ENCODE assay signal across 19 cellular contexts in genomic region chr3:23052230-23053019, GRCh38.
DNase-seq lines count a peak whose midpoint lies in the region; ATAC-seq, FAIRE-seq and TF ChIP-seq lines count a peak whose summit lies in the region.
"Had no signal": no experiment of that assay in that cellular context is flagged by ENCODE, and none has a peak within 500 bp of the region (broad histone marks: within the 10 kb centered on the region; RNA-seq: fewer than 3 reads in every experiment).

No MANE protein-coding gene starts in this region.

- no peak for TF ChIP-seq RAD21 in HepG2 (CRISPR knock-in tag; IDR thresholded peaks at IDR 0.05)

- H3K9me3 Mint-ChIP-seq in WTC11 = peaks cover 27% of the 10 kb centered on the region
- peaks cover 2% of the 10 kb centered on the region for H3K9me3 Mint-ChIP-seq in CD8-positive, alpha-beta T cell

- H3K27ac Mint-ChIP-seq in WTC11 = no peak overlapping the region
- H3K27ac Mint-ChIP-seq in CD8-positive, alpha-beta T cell = no peak overlapping the region
- H3K27ac Mint-ChIP-seq: activated B cell treated with CpG ODN at 0.5 μM for 24 hours, nephron had no signal

- no peaks in the 10 kb centered on the region for H3K9me3 ChIP-seq in HepG2 (ENCODE audit: low read length)
- H3K9me3 ChIP-seq in Peyer's patch = no peaks in the 10 kb centered on the region
- no peaks in the 10 kb centered on the region for H3K9me3 ChIP-seq in CD8-positive, alpha-beta T cell (ENCODE audit: low read length)
- H3K9me3 ChIP-seq: thoracic aorta had no signal

- no peak overlapping the region for H3K4me3 Mint-ChIP-seq in WTC11
- no peak overlapping the region for H3K4me3 Mint-ChIP-seq in CD8-positive, alpha-beta T cell
- H3K4me3 Mint-ChIP-seq: activated B cell treated with CpG ODN at 0.5 μM for 24 hours, nephron had no signal

- DNase-seq in AG08395 (ENCODE audit: low spot score) (peak; percentile 8), HEK293T (ENCODE audit: extremely low spot score) (peak; percentile 23), WTC11 (ENCODE audit: low spot score) (peak; percentile 60), HepG2 (ENCODE audit: low spot score) (no peak), NOMO-1 treated with DMSO at 0.1 percent for 48 hours (lab: John Stamatoyannopoulos, UW; ENCODE audit: unreplicated experiment) (no peak), NOMO-1 treated with dmso at 0.1 percent for 144 hours (lab: John Stamatoyannopoulos, UW; ENCODE audit: unreplicated experiment) (no peak), Peyer's patch (no peak)
- no peak for DNase-seq in CD8-positive, alpha-beta T cell
- DNase-seq: activated B cell treated with CpG ODN at 0.5 μM for 24 hours; activated naive CD4-positive, alpha-beta T cell; AML-193; DMS 273 treated with DMSO at 0.1 percent for 48 hours; effector CD8-positive, alpha-beta T cell; KBM-7; NCI-H1436; NCI-H510A had no signal

- H3K27me3 ChIP-seq in HepG2 (ENCODE audit: control insufficient read depth in 1 of 2, insufficient read depth in 2 of 2, low read length in 2 of 2) = no peaks in the 10 kb centered on the region
- H3K27me3 ChIP-seq in Peyer's patch = no peaks in the 10 kb centered on the region
- no peaks in the 10 kb centered on the region for H3K27me3 ChIP-seq in CD8-positive, alpha-beta T cell (ENCODE audit: insufficient read depth, low read length)
- H3K27me3 ChIP-seq: right atrium auricular region had no signal

- no peaks in the 10 kb centered on the region for H4K20me1 ChIP-seq in HepG2 (ENCODE audit: insufficient read depth, low read length)

- no TSS peak for BruUV-seq in HepG2 (replicated peaks; lab: Mats Ljungman, UMichigan)

- peaks cover 5% of the 10 kb centered on the region for H3K36me3 Mint-ChIP-seq in WTC11
- H3K36me3 Mint-ChIP-seq in CD8-positive, alpha-beta T cell = no peaks in the 10 kb centered on the region

- CTCF ChIA-PET in HEK293T (lab: Yijun Ruan, JAX) (no interaction called here), WTC11 (lab: Charles Lee) (interaction anchor here (0.5 kb wide), 1 partner anchor 61 kb away, joined by 5 read pairs; no protein-coding TSS in a partner anchor), HepG2 (lab: Yijun Ruan, JAX; ENCODE audit: low intra/inter-chr PET ratio, low total read pairs) (no interaction called here)
- CTCF ChIA-PET in CD8-positive, alpha-beta T cell (lab: Charles Lee) = no interaction called here

- no peak for TF ChIP-seq POLR2A in HepG2 (IDR thresholded peaks at IDR 0.05; ENCODE audit: insufficient read depth in 1 of 2, low read depth in 2 of 2, low read length in 2 of 2)
- no peak for TF ChIP-seq POLR2A in Peyer's patch (IDR thresholded peaks at IDR 0.05)

- no peak for FAIRE-seq in HepG2 (lab: Jason Lieb, UNC)

- no peak overlapping the region for H2AFZ ChIP-seq in HepG2 (ENCODE audit: low read length)

- no peak overlapping the region for H3K4me2 ChIP-seq in HepG2 (ENCODE audit: low read depth, low read length)

- H3K4me1 Mint-ChIP-seq in WTC11 = peaks cover 2% of the 10 kb centered on the region; the same call in 1 of the 2 replicates
- H3K4me1 Mint-ChIP-seq in CD8-positive, alpha-beta T cell (ENCODE audit: low read depth) = peaks cover 19% of the 10 kb centered on the region
- H3K4me1 Mint-ChIP-seq: nephron had no signal

- no peaks in the 10 kb centered on the region for H3K27me3 Mint-ChIP-seq in WTC11 (ENCODE audit: low read depth)
- H3K27me3 Mint-ChIP-seq in CD8-positive, alpha-beta T cell (ENCODE audit: low read depth) = no peaks in the 10 kb centered on the region
- H3K27me3 Mint-ChIP-seq: activated B cell treated with CpG ODN at 0.5 μM for 24 hours had no signal

- H3K4me3 ChIP-seq in HepG2 (replicated peaks in 1 of 3; ENCODE audit: insufficient read depth in 1 of 3, low read depth in 2 of 3, low read length in 3 of 3) (no peak overlapping the region), Peyer's patch (no peak overlapping the region)
- no peak overlapping the region for H3K4me3 ChIP-seq in CD8-positive, alpha-beta T cell (ENCODE audit: low read depth, low read length)
- H3K4me3 ChIP-seq: right atrium auricular region, thoracic aorta had no signal

- POLR2A ChIA-PET in HEK293T (lab: Yijun Ruan, JAX) = no interaction called here
- POLR2A ChIA-PET in WTC11 (lab: Charles Lee) = no interaction called here
- POLR2A ChIA-PET in HepG2 (lab: Yijun Ruan, JAX) = no interaction called here
- POLR2A ChIA-PET in CD8-positive, alpha-beta T cell (lab: Charles Lee) = interaction anchor here (1.2 kb wide), 1 partner anchor 10 kb away, joined by 4 read pairs; no protein-coding TSS in a partner anchor

- TF ChIP-seq EP300 in HepG2 (IDR thresholded peaks at IDR 0.05; ENCODE audit: low read depth in 2 of 2, low read length in 2 of 2) (no peak), HepG2 (CRISPR knock-in tag; IDR thresholded peaks at IDR 0.05; ENCODE audit: borderline replicate concordance) (no peak)

- H3K36me3 ChIP-seq in HepG2 (replicated peaks in 1 of 2; ENCODE audit: control insufficient read depth in 1 of 2, insufficient read depth in 2 of 2, low read length in 2 of 2) (no peaks in the 10 kb centered on the region), Peyer's patch (no peaks in the 10 kb centered on the region)
- no peaks in the 10 kb centered on the region for H3K36me3 ChIP-seq in CD8-positive, alpha-beta T cell (ENCODE audit: insufficient read depth, low read length)
- H3K36me3 ChIP-seq: right atrium auricular region, thoracic aorta had no signal

- no peaks in the 10 kb centered on the region for H3K4me1 ChIP-seq in HepG2 (ENCODE audit: insufficient read depth, low read length)
- H3K4me1 ChIP-seq in Peyer's patch = no peaks in the 10 kb centered on the region
- H3K4me1 ChIP-seq in CD8-positive, alpha-beta T cell (ENCODE audit: insufficient read depth, low read length) = peaks cover 7% of the 10 kb centered on the region
- H3K4me1 ChIP-seq: right atrium auricular region had no signal

- peak; percentile 100 for ATAC-seq in WTC11
- ATAC-seq in HepG2 = peak; percentile 95
- no peak for ATAC-seq in CD8-positive, alpha-beta T cell

- WGBS in HepG2 (ENCODE audit: low lambda C conversion rate) = 13% methylated on average over 9 of the region's 9 CpGs

- H3K27ac ChIP-seq in HepG2 (ENCODE audit: extremely low read length, insufficient read depth, low read length) (no peak overlapping the region), Peyer's patch (no peak overlapping the region)
- H3K27ac ChIP-seq in CD8-positive, alpha-beta T cell (ENCODE audit: low read depth, low read length) = no peak overlapping the region
- H3K27ac ChIP-seq: right atrium auricular region, thoracic aorta had no signal

- intact Hi-C loops in HepG2 (cut with micrococcal nuclease; ENCODE audit: unreplicated experiment) = no loop called here
- intact Hi-C loops in CD8-positive, alpha-beta T cell (cut with DNase I, micrococcal nuclease) = no loop called here

- no peaks in the 10 kb centered on the region for H3K79me2 ChIP-seq in HepG2 (ENCODE audit: insufficient read depth, low read length)

- in situ Hi-C loops in HepG2 (cut with HindIII; ENCODE audit: extremely low pct_ligation_motif_present, low pct_unique_long_range_greater_than_20kb) = no loop called here

- no peak for TF ChIP-seq CTCF in WTC11 (IDR thresholded peaks at IDR 0.05)
- TF ChIP-seq CTCF in HepG2 (CRISPR knock-in tag; IDR thresholded peaks at IDR 0.05) = no peak
- no peak for TF ChIP-seq CTCF in Peyer's patch (IDR thresholded peaks at IDR 0.05)
- TF ChIP-seq CTCF in CD8-positive, alpha-beta T cell (IDR thresholded peaks at IDR 0.05) = no peak

- no peak overlapping the region for H3K9ac ChIP-seq in HepG2 (ENCODE audit: insufficient read depth, low read depth, low read length)

TF ChIP-seq in HEK293T, 16 proteins besides CTCF, POLR2A, EP300 and RAD21 (continues in another document):
- TF ChIP-seq FOXA1 (IDR thresholded peaks at IDR 0.05) (no peak), FOXK2 (IDR thresholded peaks at IDR 0.05) (no peak), BHLHE40 (IDR thresholded peaks at IDR 0.05; ENCODE audit: borderline replicate concordance) (no peak), ELF4 (IDR thresholded peaks at IDR 0.05) (no peak), ZNF384 (IDR thresholded peaks at IDR 0.05) (no peak), L3MBTL2 (conservative IDR thresholded peaks at IDR 0.05) (no peak), HDGF (IDR thresholded peaks at IDR 0.05; ENCODE audit: borderline replicate concordance) (no peak), FOXM1 (IDR thresholded peaks at IDR 0.05; ENCODE audit: borderline replicate concordance) (no peak), CTBP1 (IDR thresholded peaks at IDR 0.05; ENCODE audit: borderline replicate concordance) (no peak)

TF ChIP-seq in WTC11, 78 proteins besides CTCF, POLR2A, EP300 and RAD21 (continues in another document):
- no peak for TF ChIP-seq TEAD1 (CRISPR knock-in tag; IDR thresholded peaks at IDR 0.05)
- TF ChIP-seq SMAD4 (CRISPR knock-in tag; IDR thresholded peaks at IDR 0.05) = no peak
- TF ChIP-seq CREM (CRISPR knock-in tag; IDR thresholded peaks at IDR 0.05) = no peak
- TF ChIP-seq ZNF671 (CRISPR knock-in tag; IDR thresholded peaks at IDR 0.05) = no peak
- TF ChIP-seq FOXK1 (CRISPR knock-in tag; IDR thresholded peaks at IDR 0.05) = no peak
- TF ChIP-seq KAT7 (CRISPR knock-in tag; IDR thresholded peaks at IDR 0.05; ENCODE audit: borderline replicate concordance) = no peak
- TF ChIP-seq GRHL2 (CRISPR knock-in tag; IDR thresholded peaks at IDR 0.05; ENCODE audit: insufficient replicate concordance, severe bottlenecking) = no peak
- TF ChIP-seq ZNF317 (CRISPR knock-in tag; IDR thresholded peaks at IDR 0.05; ENCODE audit: borderline replicate concordance, low read depth) = no peak
- no peak for TF ChIP-seq TEAD4 (CRISPR knock-in tag; IDR thresholded peaks at IDR 0.05)

TF ChIP-seq in HepG2, 621 proteins besides CTCF, POLR2A, EP300 and RAD21 (continues in another document):
- no peak for TF ChIP-seq HINFP (CRISPR knock-in tag; IDR thresholded peaks at IDR 0.05; ENCODE audit: low read depth)

Comparison
In these comparisons a context has a peak if more than half of its experiments do, and no peak if none do; other contexts are left out.
1. DNase-seq: peak in AG08395 (single experiment), HEK293T (single experiment) and WTC11 (single experiment); none in HepG2 (single experiment), NOMO-1 treated with DMSO at 0.1 percent for 48 hours (single experiment), NOMO-1 treated with dmso at 0.1 percent for 144 hours (single experiment), Peyer's patch (0 of 3) and CD8-positive, alpha-beta T cell (0 of 7).